ENCODE assay signal across 1 cellular context in genomic region chr1:209199822-209200221, GRCh38.
TF ChIP-seq lines count a peak whose summit lies in the region.

No MANE protein-coding gene starts in this region.

TF ChIP-seq in H1, 55 proteins besides CTCF, POLR2A, EP300 and RAD21 (continued from another document):
- TF ChIP-seq KDM1A (IDR thresholded peaks at IDR 0.05; ENCODE audit: borderline replicate concordance, low read length) (no peak), HDAC2 (IDR thresholded peaks at IDR 0.05; ENCODE audit: borderline replicate concordance in 1 of 2, low read depth in 2 of 2, low read length in 2 of 2) (peak in 1 of 2 experiments; percentile 96; a peak in 1 of 4 replicates), SIX5 (IDR thresholded peaks at IDR 0.05; ENCODE audit: low read depth, low read length) (no peak), SP1 (IDR thresholded peaks at IDR 0.05; ENCODE audit: low read depth, low read length) (0 out of 2 replicates have a peak, but pooled peaks have one; percentile 22), RXRA (IDR thresholded peaks at IDR 0.05; ENCODE audit: insufficient read depth, low read depth, low read length) (no peak), ATF2 (IDR thresholded peaks at IDR 0.05; ENCODE audit: low read length) (no peak)
TF ChIP-seq in H1: peak in this region for 3.
